28 cellular contexts compared by ENCODE assay signal in genomic region chrX:21881881-21882574, GRCh38.
"Had no signal": no experiment of that assay in that cellular context is flagged by ENCODE, and none has a peak within 500 bp of the region (broad histone marks: within the 10 kb centered on the region; RNA-seq: fewer than 3 reads in every experiment).

No MANE protein-coding gene starts in this region.

- H3K4me2 ChIP-seq: neural progenitor cell had no signal

- H3K27me3 ChIP-seq: neural progenitor cell, sigmoid colon, suprapubic skin, testis, tibial artery, transverse colon, upper lobe of right lung, uterus had no signal

- H3K27ac Mint-ChIP-seq: naive thymus-derived CD4-positive, alpha-beta T cell; natural killer cell; neural progenitor cell; stimulated activated memory B cell treated with anti-CD40 and anti-IgM and Interleukin-4, amounts not matched to agents 10 μg/mL and 1 μg/mL and 100 μg/mL, for 72 hours; stimulated activated naive CD8-positive, alpha-beta T cell treated with anti-CD3 and anti-CD28 coated beads, Interleukin-15, amount 100 ng/mL, for 72 hours; type B pancreatic cell had no signal

- H3K27me3 Mint-ChIP-seq: naive thymus-derived CD4-positive, alpha-beta T cell; stimulated activated memory B cell treated with anti-CD40 and anti-IgM and Interleukin-4, amounts not matched to agents 10 μg/mL and 1 μg/mL and 100 μg/mL, for 72 hours; stimulated activated naive CD8-positive, alpha-beta T cell treated with anti-CD3 and anti-CD28 coated beads, Interleukin-15, amount 100 ng/mL, for 72 hours; type B pancreatic cell had no signal

- ATAC-seq: naive thymus-derived CD4-positive, alpha-beta T cell; natural killer cell; pancreas; right cardiac atrium; right lobe of liver; stimulated activated memory B cell treated with anti-CD40 and anti-IgM and Interleukin-4, amounts not matched to agents 10 μg/mL and 1 μg/mL and 100 μg/mL, for 72 hours; stimulated activated naive CD8-positive, alpha-beta T cell treated with anti-CD3 and anti-CD28 coated beads, Interleukin-15, amount 100 ng/mL, for 72 hours; stimulated activated naive CD8-positive, alpha-beta T cell treated with anti-CD3 and anti-CD28 coated beads, Interleukin-15, Interleukin-2, amounts not matched to agents 100 U/mL and 50 U/mL, for 24 hours; upper lobe of right lung had no signal

- H3K36me3 Mint-ChIP-seq: natural killer cell had no signal

- H3K4me3 Mint-ChIP-seq: naive thymus-derived CD4-positive, alpha-beta T cell; natural killer cell; nephron; neural progenitor cell; stimulated activated memory B cell treated with anti-CD40 and anti-IgM and Interleukin-4, amounts not matched to agents 10 μg/mL and 1 μg/mL and 100 μg/mL, for 72 hours; stimulated activated naive CD8-positive, alpha-beta T cell treated with anti-CD3 and anti-CD28 coated beads, Interleukin-15, amount 100 ng/mL, for 72 hours; type B pancreatic cell had no signal

- H3K4me1 Mint-ChIP-seq: naive thymus-derived CD4-positive, alpha-beta T cell; natural killer cell; stimulated activated memory B cell treated with anti-CD40 and anti-IgM and Interleukin-4, amounts not matched to agents 10 μg/mL and 1 μg/mL and 100 μg/mL, for 72 hours; stimulated activated naive CD8-positive, alpha-beta T cell treated with anti-CD3 and anti-CD28 coated beads, Interleukin-15, amount 100 ng/mL, for 72 hours had no signal

- H3K4me1 ChIP-seq: neural progenitor cell, pancreas, prostate gland, right lobe of liver, sigmoid colon, suprapubic skin, testis, tibial artery, transverse colon, upper lobe of right lung, uterus had no signal

- FAIRE-seq: pancreas, small intestine had no signal

- H2AFZ ChIP-seq: neural progenitor cell had no signal

- DNase-seq: naive thymus-derived CD4-positive, alpha-beta T cell; natural killer cell; occipital lobe; pancreas; retina; right cardiac atrium; right lobe of liver; sigmoid colon; small intestine; stimulated activated CD4-positive, alpha-beta T cell treated with anti-CD3 and anti-CD28 coated beads, Interleukin-15, amount 100 ng/mL, for 24 hours; stimulated activated CD4-positive, alpha-beta T cell treated with anti-CD3 and anti-CD28 coated beads, Interleukin-2, amount 100 ng/mL, for 24 hours; stimulated activated CD4-positive, alpha-beta T cell treated with anti-CD3 and anti-CD28 coated beads, Interleukin-2, amount 100 ng/mL, for 48 hours; stimulated activated CD4-positive, alpha-beta T cell treated with anti-CD3 and anti-CD28 coated beads, Interleukin-4, amount 100 ng/mL, for 24 hours; stimulated activated naive CD4-positive, alpha-beta T cell; stimulated activated naive CD8-positive, alpha-beta T cell treated with anti-CD3 and anti-CD28 coated beads, Interleukin-15, amount 100 ng/mL, for 72 hours; stimulated activated naive CD8-positive, alpha-beta T cell treated with anti-CD3 and anti-CD28 coated beads, Interleukin-15, Interleukin-2, amounts not matched to agents 100 U/mL and 50 U/mL, for 24 hours; substantia nigra; testis; tibial artery; transverse colon; upper lobe of right lung; uterus had no signal

- H3K9me3 Mint-ChIP-seq: naive thymus-derived CD4-positive, alpha-beta T cell; natural killer cell; nephron; neural progenitor cell; stimulated activated memory B cell treated with anti-CD40 and anti-IgM and Interleukin-4, amounts not matched to agents 10 μg/mL and 1 μg/mL and 100 μg/mL, for 72 hours; stimulated activated naive CD8-positive, alpha-beta T cell treated with anti-CD3 and anti-CD28 coated beads, Interleukin-15, amount 100 ng/mL, for 72 hours; type B pancreatic cell had no signal

- H3K9me3 ChIP-seq: pancreas, prostate gland, right lobe of liver, sigmoid colon, suprapubic skin, testis, tibial artery, transverse colon, upper lobe of right lung, uterus had no signal

- H3K36me3 ChIP-seq: neural progenitor cell, prostate gland, sigmoid colon, suprapubic skin, transverse colon, upper lobe of right lung, uterus had no signal

- H3K27ac ChIP-seq: neural progenitor cell, pancreas, prostate gland, right lobe of liver, sigmoid colon, suprapubic skin, testis, tibial artery, transverse colon, upper lobe of right lung, uterus had no signal

- H3K9ac ChIP-seq: neural progenitor cell had no signal

- H3K4me3 ChIP-seq: neural progenitor cell, pancreas, prostate gland, right lobe of liver, sigmoid colon, suprapubic skin, testis, tibial artery, transverse colon, upper lobe of right lung, uterus had no signal
